Comparison of ENCODE assay signal across 8 cellular contexts in genomic region chr12:111438501-111438900, GRCh38. TPM values are rescaled to one million over a fixed set of nuclear protein-coding genes. Genes with fewer than 3 reads are reported as not detected.
A peak's percentile ranks its signal among the peaks of the same experiment; 100 is the strongest.
DNase-seq lines count a peak whose midpoint lies in the region; ATAC-seq and TF ChIP-seq lines count a peak whose summit lies in the region.

No MANE protein-coding gene starts in this region.

- TF ChIP-seq POLR2A in lower leg skin (IDR thresholded peaks at IDR 0.05) = no peak
- no peak for TF ChIP-seq POLR2A in prostate gland (IDR thresholded peaks at IDR 0.05)

- TF ChIP-seq CTCF in brain microvascular endothelial cell (IDR thresholded peaks at IDR 0.05; ENCODE audit: low read depth, low read length, missing control alignments) (no peak), mesothelial cell of epicardium (IDR thresholded peaks at IDR 0.05; ENCODE audit: unreplicated experiment) (no peak), lower leg skin (IDR thresholded peaks at IDR 0.05) (no peak), prostate gland (IDR thresholded peaks at IDR 0.05) (no peak)

- peak overlapping the region; percentile 100 for H3K27ac Mint-ChIP-seq in T-helper 17 cell
- H3K27ac Mint-ChIP-seq in mesothelial cell of epicardium = peak overlapping the region; percentile 47

- H3K27me3 ChIP-seq in brain microvascular endothelial cell (replicated peaks) (no peaks in the 10 kb centered on the region), prostate gland (replicated peaks; ENCODE audit: insufficient read depth) (no peaks in the 10 kb centered on the region)

- H3K27ac ChIP-seq in brain microvascular endothelial cell (peak overlapping the region; percentile 67), prostate gland (no peak overlapping the region)

- H3K4me3 ChIP-seq in brain microvascular endothelial cell (ENCODE audit: low read depth, low read length) (no peak overlapping the region), lower leg skin (ENCODE audit: low read depth, poor library complexity, severe bottlenecking) (no peak overlapping the region), prostate gland (no peak overlapping the region)

- H3K4me3 Mint-ChIP-seq in T-helper 17 cell = peak overlapping the region; percentile 81
- no peak overlapping the region for H3K4me3 Mint-ChIP-seq in mesothelial cell of epicardium

- intact Hi-C loops in lower leg skin (cut with DNase I; ENCODE audit: low total_unique reads) (no loop called here), prostate gland (cut with DNase I) (no loop called here)

- no peaks in the 10 kb centered on the region for H3K9me3 Mint-ChIP-seq in mesothelial cell of epicardium

- 42 to 48% methylated on average over 10 of the region's 10 CpGs for WGBS in lower leg skin, 2 donors
- 44% methylated on average over 10 of the region's 10 CpGs for WGBS in prostate gland

- ATAC-seq in T-helper 17 cell = no peak

- in situ Hi-C loops in brain microvascular endothelial cell (cut with HindIII; ENCODE audit: low pct_ligation_motif_present, low sequenced_read_pairs) = no loop called here

- H3K9me3 ChIP-seq in T-helper 17 cell (ENCODE audit: control insufficient read depth, low read length, poor library complexity, severe bottlenecking) = no peaks in the 10 kb centered on the region
- no peaks in the 10 kb centered on the region for H3K9me3 ChIP-seq in prostate gland

- H3K4me1 ChIP-seq in prostate gland (replicated peaks) = peaks cover 3% of the 10 kb centered on the region

- H3K4me1 Mint-ChIP-seq in T-helper 17 cell = peaks cover 79% of the 10 kb centered on the region
- H3K4me1 Mint-ChIP-seq in mesothelial cell of epicardium = peaks cover 5% of the 10 kb centered on the region

- peak; percentile 65 for DNase-seq in activated T-cell treated with anti-CD3 and anti-CD28 coated beads for 1 hour (ENCODE audit: low read depth)
- no peak for DNase-seq in activated T-cell treated with anti-CD3 and anti-CD28 coated beads for 4 hours
- DNase-seq in T-helper 17 cell = peak in 2 of 3 donors; percentile 32 to 36
- peak; percentile 68 for DNase-seq in brain microvascular endothelial cell
- DNase-seq in mesothelial cell of epicardium (ENCODE audit: low spot score in 2 of 2, unreplicated experiment in 2 of 2) = peak in 1 of 2 experiments; percentile 65
- no peak for DNase-seq in lower leg skin (ENCODE audit: low spot score in 2 of 2)
- DNase-seq in NCI-H446 treated with DMSO at 0.1 percent for 48 hours (lab: John Stamatoyannopoulos, UW) = no peak
- DNase-seq in prostate gland (ENCODE audit: low spot score) = no peak

- no peaks in the 10 kb centered on the region for H3K27me3 Mint-ChIP-seq in T-helper 17 cell
- H3K27me3 Mint-ChIP-seq in mesothelial cell of epicardium (ENCODE audit: low read depth) = no peaks in the 10 kb centered on the region

- peaks cover 38% of the 10 kb centered on the region for H3K36me3 ChIP-seq in brain microvascular endothelial cell (replicated peaks)
- H3K36me3 ChIP-seq in prostate gland = no peaks in the 10 kb centered on the region

- no peaks in the 10 kb centered on the region for H3K36me3 Mint-ChIP-seq in T-helper 17 cell (ENCODE audit: low read depth)
- peaks cover 10% of the 10 kb centered on the region for H3K36me3 Mint-ChIP-seq in mesothelial cell of epicardium

RNA-seq across cellular contexts. Expression of gene SH2B3, which starts 32.8 kb away (rescaled TPM):
- total RNA-seq in T-helper 17 cell (10 to 100 TPM; 38.7 to 39.3 TPM), mesothelial cell of epicardium (1.6 to 2.1 TPM (median 1.7 TPM) in 3 replicates), lower leg skin (10 to 100 TPM in 1 of 4 donors, 1 to 10 TPM in 3; 6.5 to 16.1 (median 8.2) TPM), prostate gland (10 to 100 TPM; 13.3 to 34.8 TPM)

Comparison
In these comparisons a context has a peak if more than half of its experiments do, and no peak if none do; other contexts are left out.
1. DNase-seq: peak in activated T-cell treated with anti-CD3 and anti-CD28 coated beads for 1 hour (single experiment), T-helper 17 cell (2 of 3) and brain microvascular endothelial cell (single experiment); none in activated T-cell treated with anti-CD3 and anti-CD28 coated beads for 4 hours (single experiment), lower leg skin (0 of 2), NCI-H446 treated with DMSO at 0.1 percent for 48 hours (single experiment) and prostate gland (single experiment).